14 cellular contexts compared by ENCODE assay signal in genomic region chr1:111476214-111476613, GRCh38. TPM values are rescaled to one million over a fixed set of nuclear protein-coding genes. Genes with fewer than 3 reads are reported as not detected.
A peak's percentile ranks its signal among the peaks of the same experiment; 100 is the strongest.
DNase-seq lines count a peak whose midpoint lies in the region; ATAC-seq and TF ChIP-seq lines count a peak whose summit lies in the region.
"Had no signal": no experiment of that assay in that cellular context is flagged by ENCODE, and none has a peak within 500 bp of the region (broad histone marks: within the 10 kb centered on the region; RNA-seq: fewer than 3 reads in every experiment).

No MANE protein-coding gene starts in this region.

- no peaks in the 10 kb centered on the region for H3K27me3 ChIP-seq in cardiac muscle cell
- H3K27me3 ChIP-seq in tibial nerve, result no peaks in the 10 kb centered on the region

- H3K4me3 ChIP-seq in cardiac muscle cell (no peak overlapping the region), tibial nerve (peak overlapping the region in 1 of 4 donors; percentile 34)

- DNase-seq in cardiac muscle cell (ENCODE audit: low read depth in 1 of 2, low spot score in 1 of 2), result no peak
- DNase-seq in left cardiac atrium, result no peak
- no peak for DNase-seq in T-helper 17 cell
- DNase-seq in immature natural killer cell, result no peak
- no peak for DNase-seq in tibial nerve (ENCODE audit: low spot score in 2 of 2)
- no peak for DNase-seq in NCI-H1930 (lab: John Stamatoyannopoulos, UW)
- DNase-seq in NCI-H345 (lab: John Stamatoyannopoulos, UW), result no peak
- no peak for DNase-seq in AML-193 (lab: John Stamatoyannopoulos, UW)
- DNase-seq: anterior cingulate cortex, NCI-H526, posterior cingulate gyrus had no signal

- H3K36me3 ChIP-seq in cardiac muscle cell, result peaks cover 8% of the 10 kb centered on the region
- H3K36me3 ChIP-seq in tibial nerve, result peaks cover 0 to 30% (median 0%) of the 10 kb centered on the region in 3 donors

- no peak for TF ChIP-seq CTCF in cardiac muscle cell (IDR thresholded peaks at IDR 0.05; ENCODE audit: low read depth, low read length)
- no peak for TF ChIP-seq CTCF in tibial nerve (IDR thresholded peaks at IDR 0.05)

- H3K4me3 Mint-ChIP-seq in T-helper 17 cell, result peak overlapping the region; percentile 89
- peak overlapping the region; percentile 93 to 97 (median 96) for H3K4me3 Mint-ChIP-seq in immature natural killer cell

- TF ChIP-seq POLR2A in tibial nerve (IDR thresholded peaks at IDR 0.05), result no peak

- H3K27ac ChIP-seq in cardiac muscle cell (peak overlapping the region; percentile 18), tibial nerve (peak overlapping the region in 3 of 4 donors; percentile 43 to 71 (median 57))

- no peaks in the 10 kb centered on the region for H3K9me3 Mint-ChIP-seq in immature natural killer cell

- peaks cover 11% of the 10 kb centered on the region for H3K4me1 ChIP-seq in cardiac muscle cell (ENCODE audit: low read depth)
- peaks cover 0 to 14% (median 7%) of the 10 kb centered on the region in 4 donors for H3K4me1 ChIP-seq in tibial nerve

- ATAC-seq in left cardiac atrium, result no peak
- ATAC-seq in T-helper 17 cell, result no peak

- H3K27ac Mint-ChIP-seq in T-helper 17 cell, result no peak overlapping the region
- H3K27ac Mint-ChIP-seq in immature natural killer cell, result peak overlapping the region in 5 of 6 donors; percentile 94 to 97 (median 96)

- H3K9me3 ChIP-seq in cardiac muscle cell (ENCODE audit: low read depth) (no peaks in the 10 kb centered on the region), T-helper 17 cell (ENCODE audit: control insufficient read depth, low read length, poor library complexity, severe bottlenecking) (no peaks in the 10 kb centered on the region), tibial nerve (no peaks in the 10 kb centered on the region)

- H3K27me3 Mint-ChIP-seq in T-helper 17 cell (no peaks in the 10 kb centered on the region), immature natural killer cell (ENCODE audit: low read depth in 3 of 3) (peaks cover 2 to 5% (median 2%) of the 10 kb centered on the region in 3 donors)

- H3K36me3 Mint-ChIP-seq in T-helper 17 cell (ENCODE audit: low read depth) (peaks cover 6% of the 10 kb centered on the region), immature natural killer cell (peaks cover 10 to 22% (median 10%) of the 10 kb centered on the region in 3 donors)

- TF ChIP-seq EP300 in tibial nerve (IDR thresholded peaks at IDR 0.05), result no peak

- H3K4me1 Mint-ChIP-seq in T-helper 17 cell, result peaks cover 40% of the 10 kb centered on the region
- H3K4me1 Mint-ChIP-seq in immature natural killer cell, result peaks cover under 1 to 47% of the 10 kb centered on the region in 2 donors

- intact Hi-C loops in left cardiac atrium (cut with DNase I), result no loop called here

RNA-seq across cellular contexts. Expression of gene C1orf162, which starts 2.4 kb away (rescaled TPM):
- 2.0 and 2.3 TPM in 2 replicates for total RNA-seq in cardiac muscle cell
- 0.99 and 3.2 TPM in 2 replicates for polyA plus RNA-seq in cardiac muscle cell
- total RNA-seq in left cardiac atrium, result 10 to 100 TPM; 17.2 to 22.5 TPM
- total RNA-seq in T-helper 17 cell, result 10 to 100 TPM; 31.3 to 50.8 TPM
- polyA plus RNA-seq in immature natural killer cell, result 100 to 1,000 TPM; 421 to 818 (median 559) TPM
- 10 to 100 TPM; 19.4 to 59.1 (median 31.8) TPM for total RNA-seq in tibial nerve

RNA-seq across cellular contexts. Expression of gene ATP5PB, which starts 26.9 kb away (rescaled TPM):
- total RNA-seq in cardiac muscle cell, result 247 and 438 TPM in 2 replicates
- polyA plus RNA-seq in cardiac muscle cell, result 512 and 601 TPM in 2 replicates
- total RNA-seq in left cardiac atrium, result 100 to 1,000 TPM; 458 to 551 TPM
- total RNA-seq in T-helper 17 cell, result 100 to 1,000 TPM in 1 of 2 donors, 10 to 100 TPM in 1; 86.1 to 101 TPM
- polyA plus RNA-seq in immature natural killer cell, result 100 to 1,000 TPM; 495 to 624 (median 521) TPM
- 100 to 1,000 TPM in 2 of 4 donors, 10 to 100 TPM in 2; 91.2 to 176 (median 103) TPM for total RNA-seq in tibial nerve

RNA-seq across cellular contexts. Expression of gene WDR77, which starts 27.2 kb away (rescaled TPM):
- total RNA-seq in cardiac muscle cell (39.3 and 62.1 TPM in 2 replicates), left cardiac atrium (10 to 100 TPM; 22.9 to 31.9 TPM), T-helper 17 cell (10 to 100 TPM; 17.6 to 19.5 TPM), tibial nerve (10 to 100 TPM; 20.8 to 38.1 (median 30.4) TPM)
- polyA plus RNA-seq in cardiac muscle cell (80.5 and 109 TPM in 2 replicates), immature natural killer cell (10 to 100 TPM; 33.6 to 37.9 (median 36.3) TPM)

RNA-seq across cellular contexts. Expression of gene ADORA3, which starts 27.2 kb away (rescaled TPM):
- total RNA-seq in cardiac muscle cell (not detected in 2 replicates), left cardiac atrium (1 to 10 TPM; 5.5 to 6.6 TPM), T-helper 17 cell (not detected), tibial nerve (10 to 100 TPM in 2 of 4 donors, 1 to 10 TPM in 2; 5.3 to 17.5 (median 9.9) TPM)
- polyA plus RNA-seq in cardiac muscle cell (not detected in 2 replicates), immature natural killer cell (under 1 TPM in 1 of 3 donors, not detected in 2; 0.23 TPM)
- total RNA-seq: activated CD8-positive, alpha-beta memory T cell treated with anti-CD3 and anti-CD28 coated beads for 36 hours; Daoy; fibroblast of villous mesenchyme had no signal

RNA-seq across cellular contexts. Expression of gene TMIGD3, which starts 27.2 kb away (rescaled TPM):
- total RNA-seq in cardiac muscle cell (not detected in 2 replicates), left cardiac atrium (1 to 10 TPM; 2.0 to 4.0 TPM), T-helper 17 cell (not detected), tibial nerve (1 to 10 TPM in 2 of 4 donors, under 1 TPM in 2; 0.59 to 9.6 (median 2.3) TPM)
- polyA plus RNA-seq in cardiac muscle cell (not detected in 2 replicates), immature natural killer cell (not detected)
- total RNA-seq: Daoy had no signal
